In genomic region chr15:90557651-90558084, GRCh38 we compare ENCODE assay signal across 8 cellular contexts. TPM values are rescaled to one million over a fixed set of nuclear protein-coding genes. Genes with fewer than 3 reads are reported as not detected.
DNase-seq lines count a peak whose midpoint lies in the region; ATAC-seq and TF ChIP-seq lines count a peak whose summit lies in the region.

No MANE protein-coding gene starts in this region.

- H3K9me3 Mint-ChIP-seq in activated naive CD8-positive, alpha-beta T cell treated with anti-CD3 and anti-CD28 coated beads, Interleukin-2, amount 10 ng/mL, durations not matched to agents 7 days and 5 days, result no peaks in the 10 kb centered on the region

- no peak for TF ChIP-seq CTCF in foreskin keratinocyte (conservative IDR thresholded peaks at IDR 0.05)

- intact Hi-C loops in left cardiac atrium (cut with DNase I), result no loop called here

- H3K27me3 Mint-ChIP-seq in activated naive CD8-positive, alpha-beta T cell treated with anti-CD3 and anti-CD28 coated beads, Interleukin-2, amount 10 ng/mL, durations not matched to agents 7 days and 5 days, result no peaks in the 10 kb centered on the region

- H3K27ac ChIP-seq in foreskin keratinocyte, result no peak overlapping the region

- POLR2A ChIA-PET in activated naive CD8-positive, alpha-beta T cell treated with anti-CD3 and anti-CD28 coated beads, Interleukin-2, amount 10 ng/mL, durations not matched to agents 7 days and 5 days (lab: Charles Lee), result interaction anchor here (1.5 kb wide), 1 partner anchor 27 kb away, joined by 7 read pairs; no protein-coding TSS in a partner anchor

- no peaks in the 10 kb centered on the region for H3K27me3 ChIP-seq in foreskin keratinocyte

- H3K36me3 Mint-ChIP-seq in activated naive CD8-positive, alpha-beta T cell treated with anti-CD3 and anti-CD28 coated beads, Interleukin-2, amount 10 ng/mL, durations not matched to agents 7 days and 5 days, result peaks cover 39% of the 10 kb centered on the region

- no peak for ATAC-seq in activated naive CD8-positive, alpha-beta T cell treated with anti-CD3 and anti-CD28 coated beads, Interleukin-2, amount 10 ng/mL, durations not matched to agents 7 days and 5 days (ENCODE audit: low read depth)
- ATAC-seq in left cardiac atrium (peak; percentile 82), GM18520 (IDR thresholded peaks at IDR 0.05; ENCODE audit: unreplicated experiment) (no peak), foreskin keratinocyte (no peak), GM19397 (IDR thresholded peaks at IDR 0.05; ENCODE audit: unreplicated experiment) (no peak)

- peaks cover 65% of the 10 kb centered on the region for H3K4me1 Mint-ChIP-seq in activated naive CD8-positive, alpha-beta T cell treated with anti-CD3 and anti-CD28 coated beads, Interleukin-2, amount 10 ng/mL, durations not matched to agents 7 days and 5 days

- peak overlapping the region; percentile 68 for H3K27ac Mint-ChIP-seq in activated naive CD8-positive, alpha-beta T cell treated with anti-CD3 and anti-CD28 coated beads, Interleukin-2, amount 10 ng/mL, durations not matched to agents 7 days and 5 days

- DNase-seq in GM03348 (ENCODE audit: low spot score) (peak; percentile 44), left cardiac atrium (peak; percentile 93), renal cortical epithelial cell (ENCODE audit: low read depth) (peak; percentile 27), NCI-H187 (lab: John Stamatoyannopoulos, UW) (no peak), foreskin keratinocyte (no peak)
- no peak for DNase-seq in activated naive CD8-positive, alpha-beta T cell treated with anti-CD3 and anti-CD28 coated beads, Interleukin-2, amount 10 ng/mL, durations not matched to agents 7 days and 5 days

- peak overlapping the region; percentile 1 for H3K4me3 Mint-ChIP-seq in activated naive CD8-positive, alpha-beta T cell treated with anti-CD3 and anti-CD28 coated beads, Interleukin-2, amount 10 ng/mL, durations not matched to agents 7 days and 5 days

- peaks cover 11% of the 10 kb centered on the region for H3K4me1 ChIP-seq in foreskin keratinocyte

RNA-seq across cellular contexts. Expression of gene CRTC3, which starts 27.9 kb away (rescaled TPM):
- 10 to 100 TPM; 70.5 to 74.1 TPM for total RNA-seq in activated naive CD8-positive, alpha-beta T cell treated with anti-CD3 and anti-CD28 coated beads, Interleukin-2, amount 10 ng/mL, durations not matched to agents 7 days and 5 days
- total RNA-seq in left cardiac atrium (10 to 100 TPM; 23.1 to 29.4 TPM), renal cortical epithelial cell (4.9 and 17.3 TPM in 2 replicates), foreskin keratinocyte (12.4 and 12.5 TPM in 2 replicates)
- polyA plus RNA-seq in foreskin keratinocyte, result 4.7 and 5.5 TPM in 2 replicates

Comparison
In these comparisons a context has a peak if more than half of its experiments do, and no peak if none do; other contexts are left out.
1. DNase-seq: peak in GM03348 (single experiment), left cardiac atrium (single experiment) and renal cortical epithelial cell (single experiment); none in activated naive CD8-positive, alpha-beta T cell treated with anti-CD3 and anti-CD28 coated beads, Interleukin-2, amount 10 ng/mL, durations not matched to agents 7 days and 5 days (single experiment), NCI-H187 (0 of 2) and foreskin keratinocyte (0 of 2).
2. ATAC-seq: peak in left cardiac atrium (2 of 2); none in activated naive CD8-positive, alpha-beta T cell treated with anti-CD3 and anti-CD28 coated beads, Interleukin-2, amount 10 ng/mL, durations not matched to agents 7 days and 5 days (single experiment), GM18520 (single experiment), foreskin keratinocyte (single experiment) and GM19397 (single experiment).